ENCODE assay signal across 17 cellular contexts in the genomic region with DNA sequence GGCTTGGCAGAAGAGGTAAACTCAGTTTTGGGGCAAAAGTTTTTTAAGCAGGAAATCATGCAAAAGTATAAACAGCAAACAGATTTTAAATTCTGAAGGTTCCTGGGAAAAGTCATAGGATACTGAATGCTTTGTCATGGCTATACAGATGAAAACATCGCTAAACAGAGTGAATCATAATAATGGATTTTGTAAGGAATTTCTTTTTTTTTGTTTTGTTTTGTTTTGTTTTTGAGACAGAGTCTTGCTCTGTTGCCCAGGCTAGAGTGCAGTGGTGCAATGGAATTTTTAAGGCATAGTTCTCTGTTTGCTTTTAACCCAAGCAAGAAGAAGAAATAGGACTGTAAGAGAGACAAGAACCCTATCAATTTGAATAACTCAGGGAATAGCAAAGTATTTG.
DNase-seq lines count a peak whose midpoint lies in the region; ATAC-seq and TF ChIP-seq lines count a peak whose summit lies in the region.
"Had no signal": no experiment of that assay in that cellular context is flagged by ENCODE, and none has a peak within 500 bp of the region (broad histone marks: within the 10 kb centered on the region; RNA-seq: fewer than 3 reads in every experiment).

No MANE protein-coding gene starts in this region.

- DNase-seq in astrocyte of the hippocampus (ENCODE audit: low read depth, low spot score) (peak; percentile 1), fibroblast of pulmonary artery (ENCODE audit: low read depth) (peak; percentile 36), midbrain (lab: John Stamatoyannopoulos, UW) (peak; percentile 37), dermis blood vessel endothelial cell (no peak), NCI-H82 (lab: John Stamatoyannopoulos, UW) (no peak)
- DNase-seq: ACHN; BE2C; C1 segment of cervical spinal cord; CD4-positive, CD25-positive, alpha-beta regulatory T cell; CD8-positive, alpha-beta memory T cell; COR-L47; GOT3; H7; HFFc6; IMR-90 had no signal

- ATAC-seq in GM19324 (IDR thresholded peaks at IDR 0.05; ENCODE audit: low FRiP score, unreplicated experiment), result no peak
- ATAC-seq: HCT116 had no signal

- H3K4me3 ChIP-seq in fibroblast of pulmonary artery (replicated peaks; ENCODE audit: low read depth, low read length), result no peak overlapping the region

- no peak for TF ChIP-seq CTCF in fibroblast of pulmonary artery (IDR thresholded peaks at IDR 0.05; ENCODE audit: low read length, missing control alignments)

Comparison
In these comparisons a context has a peak if more than half of its experiments do, and no peak if none do; other contexts are left out.
1. DNase-seq: peak in astrocyte of the hippocampus (single experiment), fibroblast of pulmonary artery (single experiment) and midbrain (single experiment); none in dermis blood vessel endothelial cell (single experiment) and NCI-H82 (single experiment).